Comparison of ENCODE assay signal across 26 cellular contexts in genomic region chr4:136438645-136439044, GRCh38.
"Had no signal": no experiment of that assay in that cellular context is flagged by ENCODE, and none has a peak within 500 bp of the region (broad histone marks: within the 10 kb centered on the region; RNA-seq: fewer than 3 reads in every experiment).

No MANE protein-coding gene starts in this region.

- H3K4me3 ChIP-seq: colonic mucosa, esophagus squamous epithelium, gastrocnemius medialis, heart right ventricle, left lung, lower lobe of right lung, mucosa of descending colon had no signal

- H3K36me3 ChIP-seq: colonic mucosa, esophagus squamous epithelium, gastrocnemius medialis, heart right ventricle, left lung, lower lobe of right lung had no signal

- H3K4me1 ChIP-seq: colonic mucosa, esophagus squamous epithelium, gastrocnemius medialis, heart right ventricle, left lung, lower lobe of right lung had no signal

- DNase-seq: colonic mucosa; cortex of kidney; effector CD8-positive, alpha-beta T cell; effector memory CD8-positive, alpha-beta T cell; endodermal cell; erythroblast; esophagus squamous epithelium; foreskin fibroblast; foreskin melanocyte; gastrocnemius medialis; glutamatergic neuron; head of caudate nucleus; heart right ventricle; hippocampal formation; left cardiac atrium; left lung; left ventricle myocardium superior; lower lobe of right lung; mesenchymal stem cell; mucosa of descending colon; naive B cell had no signal

- H3K27ac ChIP-seq: colonic mucosa, epithelial cell of prostate, esophagus squamous epithelium, gastrocnemius medialis, heart right ventricle, left lung, lower lobe of right lung had no signal

- H3K9me3 ChIP-seq: colonic mucosa, esophagus squamous epithelium, gastrocnemius medialis, heart right ventricle, lower lobe of right lung, mucosa of descending colon had no signal

- FAIRE-seq: endometrium, islet of Langerhans, keratinocyte had no signal

- ATAC-seq: effector memory CD8-positive, alpha-beta T cell; esophagus mucosa; gastrocnemius medialis; heart right ventricle; left cardiac atrium; left lung; left ventricle myocardium superior; lower lobe of right lung; mucosa of descending colon had no signal

- H3K27me3 ChIP-seq: colonic mucosa, esophagus squamous epithelium, gastrocnemius medialis, heart right ventricle, left lung had no signal
